ENCODE assay signal across 15 cellular contexts in the genomic region with DNA sequence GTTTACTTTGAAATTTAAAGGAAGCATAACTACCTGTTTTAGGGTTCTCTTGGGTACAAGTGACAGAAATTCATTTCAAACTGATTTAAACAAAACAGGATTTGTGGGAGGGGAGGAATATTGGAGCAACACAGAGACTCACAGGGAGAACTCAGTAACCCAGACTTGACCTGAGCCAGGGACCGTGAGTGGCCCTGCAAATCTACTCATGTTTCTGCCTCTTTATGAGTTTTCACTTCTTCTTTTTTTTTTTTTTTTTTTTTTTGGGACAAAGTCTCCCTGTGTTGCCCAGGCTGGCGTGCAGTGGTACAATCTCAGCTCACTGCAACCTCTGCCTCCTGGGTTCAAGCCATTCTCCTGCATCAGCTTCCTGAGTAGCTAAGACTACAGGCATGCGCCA.
A peak's percentile ranks its signal among the peaks of the same experiment; 100 is the strongest.
DNase-seq lines count a peak whose midpoint lies in the region; ATAC-seq and TF ChIP-seq lines count a peak whose summit lies in the region.
"Had no signal": no experiment of that assay in that cellular context is flagged by ENCODE, and none has a peak within 500 bp of the region (broad histone marks: within the 10 kb centered on the region; RNA-seq: fewer than 3 reads in every experiment).

No MANE protein-coding gene starts in this region.

- intact Hi-C loops in dorsolateral prefrontal cortex (cut with DNase I) = no loop called here
- intact Hi-C loops in transverse colon (cut with DNase I; ENCODE audit: low total_unique reads) = no loop called here

- ATAC-seq in GM18870 (IDR thresholded peaks at IDR 0.05; ENCODE audit: unreplicated experiment) (peak; percentile 82), GM21723 (IDR thresholded peaks at IDR 0.05; ENCODE audit: unreplicated experiment) (peak; percentile 69), HG03354 (IDR thresholded peaks at IDR 0.05; ENCODE audit: poor library complexity, severe bottlenecking, unreplicated experiment) (peak; percentile 78), WTC11 (no peak)
- ATAC-seq: heart right ventricle had no signal

- no peak overlapping the region for H3K4me3 Mint-ChIP-seq in WTC11
- H3K4me3 Mint-ChIP-seq: activated naive CD4-positive, alpha-beta T cell treated with anti-CD3 and anti-CD28 coated beads, Interleukin-2, amount 50 U/mL, for 24 hours; memory B cell had no signal

- TF ChIP-seq EP300 in transverse colon (IDR thresholded peaks at IDR 0.05; ENCODE audit: low read depth) = no peak

- POLR2A ChIA-PET in WTC11 (lab: Charles Lee) = no interaction called here

- no peaks in the 10 kb centered on the region for H3K27me3 Mint-ChIP-seq in WTC11 (ENCODE audit: low read depth)
- H3K27me3 Mint-ChIP-seq: activated naive CD4-positive, alpha-beta T cell treated with anti-CD3 and anti-CD28 coated beads, Interleukin-2, amount 50 U/mL, for 24 hours; memory B cell had no signal

- in situ Hi-C loops in transverse colon (cut with MboI; ENCODE audit: low pct_ligation_motif_present in 1 of 4, low pct_unique_long_range_greater_than_20kb in 1 of 4, low sequenced_read_pairs in 3 of 4) = no loop called here

- DNase-seq in dorsolateral prefrontal cortex = no peak
- no peak for DNase-seq in CD1c-positive myeloid dendritic cell (ENCODE audit: extremely low spot score)
- DNase-seq in activated effector memory CD4-positive, alpha-beta T cell treated with Interleukin-2 at 50 U/mL for 16 hours = no peak
- no peak for DNase-seq in transverse colon
- no peak for DNase-seq in WTC11 (ENCODE audit: low spot score)
- DNase-seq: activated CD4-positive, alpha-beta T cell treated with anti-CD3 and anti-CD28 coated beads for 48 hours; heart right ventricle; islet precursor cell; NCI-H1092 treated with DMSO at 0.1 percent for 48 hours; NCI-H2171 had no signal

- no peaks in the 10 kb centered on the region for H3K36me3 ChIP-seq in transverse colon
- H3K36me3 ChIP-seq: heart right ventricle had no signal

- no peaks in the 10 kb centered on the region for H3K9me3 ChIP-seq in transverse colon
- H3K9me3 ChIP-seq: heart right ventricle had no signal

- no peak for TF ChIP-seq POLR2A in transverse colon (IDR thresholded peaks at IDR 0.05)

- no peaks in the 10 kb centered on the region for H3K36me3 Mint-ChIP-seq in WTC11
- H3K36me3 Mint-ChIP-seq: activated naive CD4-positive, alpha-beta T cell treated with anti-CD3 and anti-CD28 coated beads, Interleukin-2, amount 50 U/mL, for 24 hours; memory B cell had no signal

- H3K27me3 ChIP-seq in dorsolateral prefrontal cortex = peaks cover 0 to 3% (median 0%) of the 10 kb centered on the region in 45 donors
- H3K27me3 ChIP-seq in transverse colon = no peaks in the 10 kb centered on the region
- H3K27me3 ChIP-seq: heart right ventricle had no signal

- WGBS in transverse colon (ENCODE audit: low coverage in 1 of 2), 2 donors = 36 to 53% methylated on average over 2 to 3 of the region's 3 CpGs

- peaks cover 75% of the 10 kb centered on the region for H3K4me1 Mint-ChIP-seq in WTC11
- H3K4me1 Mint-ChIP-seq: activated naive CD4-positive, alpha-beta T cell treated with anti-CD3 and anti-CD28 coated beads, Interleukin-2, amount 50 U/mL, for 24 hours had no signal

- no peaks in the 10 kb centered on the region for H3K9me3 Mint-ChIP-seq in WTC11
- H3K9me3 Mint-ChIP-seq: memory B cell had no signal

- CTCF ChIA-PET in WTC11 (lab: Charles Lee) = no interaction called here

- H3K4me3 ChIP-seq in dorsolateral prefrontal cortex (peak overlapping the region in 2 of 59 donors; percentile 3 to 21), transverse colon (no peak overlapping the region)
- H3K4me3 ChIP-seq: heart right ventricle had no signal

- TF ChIP-seq CTCF in dorsolateral prefrontal cortex (IDR thresholded peaks at IDR 0.05 in 54 of 56, conservative IDR thresholded peaks at IDR 0.05 in 2 of 56; ENCODE audit: low read depth in 1 of 56, partially characterized antibody in 56 of 56) = no peak
- TF ChIP-seq CTCF in transverse colon (IDR thresholded peaks at IDR 0.05) = no peak
- no peak for TF ChIP-seq CTCF in WTC11 (IDR thresholded peaks at IDR 0.05)

- H3K27ac ChIP-seq in dorsolateral prefrontal cortex (peak overlapping the region in 33 of 59 donors; percentile 1 to 81 (median 53)), transverse colon (no peak overlapping the region)
- H3K27ac ChIP-seq: heart right ventricle had no signal

- H3K4me1 ChIP-seq in transverse colon = no peaks in the 10 kb centered on the region

- no peak overlapping the region for H3K27ac Mint-ChIP-seq in WTC11
- H3K27ac Mint-ChIP-seq: activated naive CD4-positive, alpha-beta T cell treated with anti-CD3 and anti-CD28 coated beads, Interleukin-2, amount 50 U/mL, for 24 hours; memory B cell had no signal

TF ChIP-seq in WTC11, 78 proteins besides CTCF, POLR2A, EP300 and RAD21:
- TF ChIP-seq JUN (CRISPR knock-in tag; IDR thresholded peaks at IDR 0.05) (no peak), ZBTB43 (CRISPR knock-in tag; IDR thresholded peaks at IDR 0.05) (no peak), NR3C1 (CRISPR knock-in tag; conservative IDR thresholded peaks at IDR 0.05; ENCODE audit: low read depth) (no peak), ATF1 (CRISPR knock-in tag; IDR thresholded peaks at IDR 0.05) (no peak), SMAD3 (CRISPR knock-in tag; IDR thresholded peaks at IDR 0.05; ENCODE audit: borderline replicate concordance) (no peak), MXD4 (CRISPR knock-in tag; IDR thresholded peaks at IDR 0.05; ENCODE audit: borderline replicate concordance) (no peak)

Comparison
In these comparisons a context has a peak if more than half of its experiments do, and no peak if none do; other contexts are left out.
1. H3K27ac ChIP-seq: peak in dorsolateral prefrontal cortex (33 of 59); none in transverse colon (0 of 4).